15 cellular contexts compared by ENCODE assay signal in the genomic region with DNA sequence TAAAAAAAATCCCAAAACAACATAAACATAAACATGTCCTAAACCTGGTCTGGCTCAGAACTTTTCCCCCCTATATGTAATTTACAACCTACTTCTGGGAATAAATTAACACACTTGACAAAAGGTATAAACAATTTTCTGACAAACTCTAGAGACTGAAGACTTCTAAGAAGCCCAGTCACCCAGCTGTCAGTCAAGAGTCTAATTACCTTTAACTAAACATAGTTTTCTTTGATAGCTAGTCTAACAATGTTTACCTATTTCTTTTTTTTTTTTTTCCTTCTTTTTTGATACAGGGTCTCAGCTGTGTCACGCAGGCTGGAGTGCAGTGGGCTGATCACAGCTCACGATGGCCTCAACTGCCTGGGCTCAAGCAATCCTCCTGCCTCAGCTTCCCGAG. TPM values are rescaled to one million over a fixed set of nuclear protein-coding genes. Genes with fewer than 3 reads are reported as not detected.
DNase-seq lines count a peak whose midpoint lies in the region; ATAC-seq, FAIRE-seq and TF ChIP-seq lines count a peak whose summit lies in the region.
"Had no signal": no experiment of that assay in that cellular context is flagged by ENCODE, and none has a peak within 500 bp of the region (broad histone marks: within the 10 kb centered on the region; RNA-seq: fewer than 3 reads in every experiment).

No MANE protein-coding gene starts in this region.

- H4K20me1 ChIP-seq in HepG2 (ENCODE audit: insufficient read depth, low read length): 0 out of 2 replicates have a peak, but pooled peaks cover 16% of the 10 kb centered on the region
- H4K20me1 ChIP-seq in PC-3 (ENCODE audit: low read length): peaks cover 6% of the 10 kb centered on the region

- H3K36me3 Mint-ChIP-seq in neural crest cell (ENCODE audit: low read depth): no peaks in the 10 kb centered on the region

- intact Hi-C loops in HepG2 (cut with micrococcal nuclease; ENCODE audit: unreplicated experiment): loop anchor here (10.0 kb wide), 1 partner anchor 182 kb away; a partner anchor contains a TSS
- intact Hi-C loops in right lobe of liver (cut with DNase I): no loop called here
- intact Hi-C loops in PC-3 (cut with micrococcal nuclease): no loop called here
- intact Hi-C loops in kidney (cut with DNase I): no loop called here

- CTCF ChIA-PET in HepG2 (lab: Yijun Ruan, JAX; ENCODE audit: low intra/inter-chr PET ratio, low total read pairs): no interaction called here
- CTCF ChIA-PET in PC-3 (lab: Charles Lee): interaction anchor here (0.5 to 1.7 kb wide), 2 partner anchors 15 to 1913 kb away, joined by 3 to 9 read pairs; no protein-coding TSS in a partner anchor

- H3K4me2 ChIP-seq in HepG2 (ENCODE audit: low read depth, low read length) (peak overlapping the region; percentile 90), PC-3 (ENCODE audit: low read length) (no peak overlapping the region; the same call in 1 of the 2 replicates)

- H3K27me3 Mint-ChIP-seq in neural crest cell (ENCODE audit: low read depth): no peaks in the 10 kb centered on the region

- POLR2A ChIA-PET in HepG2 (lab: Yijun Ruan, JAX) (interaction anchor here (2.2 to 3.3 kb wide), 3 partner anchors 12 to 316 kb away, joined by 9 to 25 read pairs (median 23); a partner anchor contains a TSS), PC-3 (lab: Charles Lee; ENCODE audit: unreplicated experiment) (no interaction called here)

- no peak for TF ChIP-seq CTCF in HepG2 (CRISPR knock-in tag; IDR thresholded peaks at IDR 0.05)
- no peak for TF ChIP-seq CTCF in right lobe of liver (IDR thresholded peaks at IDR 0.05)
- no peak for TF ChIP-seq CTCF in PC-3 (conservative IDR thresholded peaks at IDR 0.05; ENCODE audit: low read depth, low read length)
- no peak for TF ChIP-seq CTCF in neural crest cell (conservative IDR thresholded peaks at IDR 0.05)
- TF ChIP-seq CTCF in kidney (IDR thresholded peaks at IDR 0.05; ENCODE audit: borderline replicate concordance, extremely low read depth, insufficient read depth): no peak

- peak overlapping the region; percentile 30 for H2AFZ ChIP-seq in HepG2 (ENCODE audit: low read length)
- peak overlapping the region; percentile 86 for H2AFZ ChIP-seq in PC-3 (ENCODE audit: low read length)

- WGBS in HepG2 (ENCODE audit: low lambda C conversion rate): 14% methylated on average over 3 of the region's 3 CpGs
- WGBS in right lobe of liver (ENCODE audit: insufficient coverage, low coverage, low lambda C conversion rate, missing lambda C conversion rate): 61% methylated on average over 2 of the region's 3 CpGs

- no peak overlapping the region for H3K27ac Mint-ChIP-seq in neural crest cell (ENCODE audit: unreplicated experiment)

- no peaks in the 10 kb centered on the region for H3F3A ChIP-seq in PC-3 (ENCODE audit: low read length, unreplicated experiment)

- H3K9me2 ChIP-seq in PC-3 (replicated peaks; ENCODE audit: low read length): no peaks in the 10 kb centered on the region

- FAIRE-seq in HepG2 (lab: Jason Lieb, UNC) (no peak), kidney (lab: Jason Lieb, UNC) (no peak)

- H3K4me1 Mint-ChIP-seq in neural crest cell: peaks cover 22% of the 10 kb centered on the region

- TF ChIP-seq EP300 in HepG2 (IDR thresholded peaks at IDR 0.05; ENCODE audit: low read depth in 2 of 2, low read length in 2 of 2): no peak
- no peak for TF ChIP-seq EP300 in HepG2 (CRISPR knock-in tag; IDR thresholded peaks at IDR 0.05; ENCODE audit: borderline replicate concordance)

- H3K4me1 ChIP-seq in HepG2 (ENCODE audit: insufficient read depth, low read length): peaks cover 35% of the 10 kb centered on the region
- peaks cover 0 to 8% (median 2%) of the 10 kb centered on the region in 4 donors for H3K4me1 ChIP-seq in right lobe of liver
- H3K4me1 ChIP-seq in PC-3 (ENCODE audit: insufficient read depth, low read length): peaks cover 5% of the 10 kb centered on the region; the same call in 1 of the 2 replicates
- H3K4me1 ChIP-seq in kidney (ENCODE audit: control insufficient read depth in 1 of 2, insufficient read depth in 1 of 2, low read depth in 1 of 2, low read length in 2 of 2): peaks cover 0 to 4% of the 10 kb centered on the region in 2 donors

- peaks cover 0 to 5% of the 10 kb centered on the region in 2 experiments; a peak in 1 of 5 replicates for H3K27me3 ChIP-seq in HepG2 (ENCODE audit: control insufficient read depth in 1 of 2, insufficient read depth in 2 of 2, low read length in 2 of 2)
- H3K27me3 ChIP-seq in right lobe of liver: no peaks in the 10 kb centered on the region
- H3K27me3 ChIP-seq in PC-3 (ENCODE audit: low read length): no peaks in the 10 kb centered on the region

- no peak for TF ChIP-seq RAD21 in HepG2 (CRISPR knock-in tag; IDR thresholded peaks at IDR 0.05)

- H3K36me3 ChIP-seq in HepG2 (replicated peaks in 1 of 2; ENCODE audit: control insufficient read depth in 1 of 2, insufficient read depth in 2 of 2, low read length in 2 of 2): no peaks in the 10 kb centered on the region
- no peaks in the 10 kb centered on the region for H3K36me3 ChIP-seq in right lobe of liver
- no peaks in the 10 kb centered on the region for H3K36me3 ChIP-seq in PC-3 (ENCODE audit: low read depth, low read length)
- H3K36me3 ChIP-seq in kidney (ENCODE audit: control insufficient read depth in 1 of 2, insufficient read depth in 2 of 2, low read length in 2 of 2): no peaks in the 10 kb centered on the region

- DNase-seq in HepG2 (ENCODE audit: low spot score) (no peak), right lobe of liver (no peak), PC-3 (no peak), neural crest cell (ENCODE audit: low read depth, low spot score) (no peak), UCSD-AML1 (lab: John Stamatoyannopoulos, UW; ENCODE audit: unreplicated experiment) (no peak), kidney (no peak), NOMO-1 (lab: John Stamatoyannopoulos, UW; ENCODE audit: unreplicated experiment in 2 of 2) (no peak)
- DNase-seq: H9, NCI-H1048, NCI-H1436 treated with DMSO at 0.1 percent for 48 hours, NCI-H510A treated with DMSO at 0.1 percent for 48 hours, NCI-H82, SHP77 had no signal

- no peaks in the 10 kb centered on the region for H3K9me3 Mint-ChIP-seq in neural crest cell
- H3K9me3 Mint-ChIP-seq: H9 had no signal

- peak overlapping the region; percentile 96 for H3K4me3 Mint-ChIP-seq in neural crest cell

- H3K9ac ChIP-seq in HepG2 (ENCODE audit: insufficient read depth, low read depth, low read length) (peak overlapping the region; percentile 33; the same call in 1 of the 2 replicates), PC-3 (ENCODE audit: low read length) (no peak overlapping the region), kidney (ENCODE audit: low read length in 2 of 2) (no peak overlapping the region)

- H3K27ac ChIP-seq in HepG2 (ENCODE audit: extremely low read length, insufficient read depth, low read length) (no peak overlapping the region), right lobe of liver (no peak overlapping the region), PC-3 (ENCODE audit: low read length) (no peak overlapping the region), kidney (ENCODE audit: low read depth in 2 of 2, low read length in 2 of 2) (no peak overlapping the region)
- H3K27ac ChIP-seq: HL-60 had no signal

- no peak for TF ChIP-seq POLR2A in HepG2 (IDR thresholded peaks at IDR 0.05; ENCODE audit: insufficient read depth in 1 of 2, low read depth in 2 of 2, low read length in 2 of 2)
- TF ChIP-seq POLR2A in right lobe of liver (IDR thresholded peaks at IDR 0.05): no peak

- no peak for ATAC-seq in HepG2
- no peak for ATAC-seq in right lobe of liver
- ATAC-seq in PC-3: no peak
- no peak for ATAC-seq in GM18502 (IDR thresholded peaks at IDR 0.05; ENCODE audit: poor library complexity, unreplicated experiment)

- BruUV-seq in HepG2 (replicated peaks; lab: Mats Ljungman, UMichigan) (no TSS peak), PC-3 (replicated peaks; lab: Mats Ljungman, UMichigan) (no TSS peak)

- in situ Hi-C loops in HepG2 (cut with HindIII; ENCODE audit: extremely low pct_ligation_motif_present, low pct_unique_long_range_greater_than_20kb): no loop called here

- no peaks in the 10 kb centered on the region for H3K9me3 ChIP-seq in HepG2 (ENCODE audit: low read length)
- no peaks in the 10 kb centered on the region for H3K9me3 ChIP-seq in right lobe of liver
- no peaks in the 10 kb centered on the region for H3K9me3 ChIP-seq in PC-3 (ENCODE audit: low read length)
- H3K9me3 ChIP-seq in kidney (ENCODE audit: control insufficient read depth in 1 of 2, low read length in 2 of 2): no peaks in the 10 kb centered on the region

- H3K79me2 ChIP-seq in HepG2 (ENCODE audit: insufficient read depth, low read length) (peaks cover 34% of the 10 kb centered on the region), PC-3 (ENCODE audit: low read length) (peaks cover 39% of the 10 kb centered on the region)

- peak overlapping the region in 1 of 3 experiments; percentile 96; a peak in 2 of 6 replicates for H3K4me3 ChIP-seq in HepG2 (replicated peaks in 1 of 3; ENCODE audit: insufficient read depth in 1 of 3, low read depth in 2 of 3, low read length in 3 of 3)
- H3K4me3 ChIP-seq in right lobe of liver: no peak overlapping the region
- H3K4me3 ChIP-seq in PC-3 (ENCODE audit: low read length): no peak overlapping the region
- no peak overlapping the region for H3K4me3 ChIP-seq in kidney (ENCODE audit: low read length in 2 of 2)

RNA-seq across cellular contexts. Expression of a gene that starts 1.0 kb away (rescaled TPM):
- total RNA-seq in HepG2 (2016; rRNA removed; fragmentation: Illumina TruSeq; extraction: Trizol) (29.3 and 39.3 TPM in 2 replicates), right lobe of liver (10 to 100 TPM; 14.0 to 22.8 (median 16.7) TPM), PC-3 (2014; rRNA removed) (15.7 and 19.6 TPM in 2 replicates), neural crest cell (22.3 and 22.4 TPM in 2 replicates), kidney (35.2 TPM)
- total RNA-seq in HepG2 (2016; cell fraction: cytosol; rRNA removed; fragmentation: Illumina TruSeq; extraction: Trizol; ENCODE audit: low read depth): 4.9 and 5.0 TPM in 2 replicates
- 28.5 and 36.6 TPM in 2 replicates for total RNA-seq in HepG2 (2016; cell fraction: insoluble cytoplasmic fraction; rRNA removed; fragmentation: Illumina TruSeq; extraction: Trizol)
- 5.9 and 6.6 TPM in 2 replicates for total RNA-seq in HepG2 (2016; cell fraction: membrane; rRNA removed; fragmentation: Illumina TruSeq; extraction: Trizol)
- 33.6 and 38.5 TPM in 2 replicates for total RNA-seq in HepG2 (2016; cell fraction: nucleus; rRNA removed; fragmentation: Illumina TruSeq; extraction: Trizol)
- polyA plus RNA-seq in HepG2 (2011; rRNA removed) (14.8 and 17.6 TPM in 2 replicates), kidney (ENCODE audit: insufficient read depth, low read depth, low replicate concordance) (7.6 TPM)
- 6.1 and 9.3 TPM in 2 replicates for polyA plus RNA-seq in HepG2 (2011; cell fraction: cytosol; rRNA removed)
- 21.6 and 22.5 TPM in 2 replicates for polyA plus RNA-seq in HepG2 (2011; cell fraction: nucleus; rRNA removed)
- 11.2 and 13.1 TPM in 2 replicates for polyA plus RNA-seq in HepG2 (2012)
- polyA plus RNA-seq in HepG2 (2016; cell fraction: cytosol; fragmentation: Illumina TruSeq; extraction: Trizol; ENCODE audit: low read depth): 0.72 and 0.75 TPM in 2 replicates
- 14.8 and 15.8 TPM in 2 replicates for polyA plus RNA-seq in HepG2 (2016; cell fraction: insoluble cytoplasmic fraction; fragmentation: Illumina TruSeq; extraction: Trizol; ENCODE audit: low read depth)
- polyA plus RNA-seq in HepG2 (2016; cell fraction: membrane; fragmentation: Illumina TruSeq; extraction: Trizol; ENCODE audit: low read depth): 1.4 and 1.5 TPM in 2 replicates
- 28.2 and 31.8 TPM in 2 replicates for polyA plus RNA-seq in HepG2 (2016; cell fraction: nucleus; fragmentation: Illumina TruSeq; extraction: Trizol; ENCODE audit: insufficient read depth, low read depth)
- 16.4 and 17.3 TPM in 2 replicates for polyA minus RNA-seq in HepG2 (2011; rRNA and poly(A)+ RNA removed; ENCODE audit: low replicate concordance)
- 17.6 and 20.7 TPM in 2 replicates for polyA minus RNA-seq in HepG2 (2011; cell fraction: cytosol; rRNA and poly(A)+ RNA removed)
- 50.2 and 58.7 TPM in 2 replicates for polyA minus RNA-seq in HepG2 (2011; cell fraction: nucleus; rRNA and poly(A)+ RNA removed)
